ENCODE assay signal across 13 cellular contexts in genomic region chr1:207312604-207312920, GRCh38.
"Had no signal": no experiment of that assay in that cellular context is flagged by ENCODE, and none has a peak within 500 bp of the region (broad histone marks: within the 10 kb centered on the region; RNA-seq: fewer than 3 reads in every experiment).

No MANE protein-coding gene starts in this region.

- H3K9ac ChIP-seq: neural progenitor cell had no signal

- H3K4me2 ChIP-seq: neural progenitor cell had no signal

- DNase-seq: activated CD4-positive, alpha-beta T cell treated with anti-CD3 and anti-CD28 coated beads, Interleukin-2, amount 50 U/mL, for 1 hour; activated naive CD4-positive, alpha-beta T cell; dermis blood vessel endothelial cell; effector memory CD8-positive, alpha-beta T cell; immature natural killer cell; lower lobe of right lung; stimulated activated naive B cell treated with anti-CD40 and anti-IgM and Interleukin-4, amounts not matched to agents 10 μg/mL and 1 μg/mL and 100 μg/mL, for 72 hours; thyroid gland had no signal

- H3K4me3 ChIP-seq: ascending aorta, breast epithelium, lower lobe of right lung, neural progenitor cell, thyroid gland had no signal

- ATAC-seq: effector memory CD8-positive, alpha-beta T cell; lower lobe of right lung; stimulated activated naive B cell treated with anti-CD40 and anti-IgM and Interleukin-4, amounts not matched to agents 10 μg/mL and 1 μg/mL and 100 μg/mL, for 72 hours had no signal

- H3K4me1 ChIP-seq: breast epithelium, neural progenitor cell had no signal

- H3K27ac Mint-ChIP-seq: activated T-helper 1 cell treated with anti-CD3 and anti-CD28 coated beads, Interleukin-12 subunit alpha, Interleukin-12 subunit beta, Interleukin-2, Interleukin-4 antibody, amounts not matched to agents 30 ng/mL and 10 ng/mL and 1 ng/mL, durations not matched to agents 14 hours and 24 hours and 36 hours; effector memory CD8-positive, alpha-beta T cell; immature natural killer cell; neural progenitor cell; stimulated activated naive B cell treated with anti-CD40 and anti-IgM and Interleukin-4, amounts not matched to agents 10 μg/mL and 1 μg/mL and 100 μg/mL, for 72 hours; T-helper 2 cell treated with Interferon-gamma antibody and Interleukin-4, amounts not matched to agents 5 μg/mL and 100 μg/mL, for 36 hours had no signal

- H3K27me3 Mint-ChIP-seq: effector memory CD8-positive, alpha-beta T cell; stimulated activated naive B cell treated with anti-CD40 and anti-IgM and Interleukin-4, amounts not matched to agents 10 μg/mL and 1 μg/mL and 100 μg/mL, for 72 hours had no signal

- H3K4me3 Mint-ChIP-seq: activated T-helper 1 cell treated with anti-CD3 and anti-CD28 coated beads, Interleukin-12 subunit alpha, Interleukin-12 subunit beta, Interleukin-2, Interleukin-4 antibody, amounts not matched to agents 30 ng/mL and 10 ng/mL and 1 ng/mL, durations not matched to agents 14 hours and 24 hours and 36 hours; effector memory CD8-positive, alpha-beta T cell; immature natural killer cell; neural progenitor cell; stimulated activated naive B cell treated with anti-CD40 and anti-IgM and Interleukin-4, amounts not matched to agents 10 μg/mL and 1 μg/mL and 100 μg/mL, for 72 hours; T-helper 2 cell treated with Interferon-gamma antibody and Interleukin-4, amounts not matched to agents 5 μg/mL and 100 μg/mL, for 36 hours had no signal

- H3K36me3 ChIP-seq: ascending aorta, breast epithelium, lower lobe of right lung, neural progenitor cell, thyroid gland had no signal

- H3K27ac ChIP-seq: ascending aorta, breast epithelium, lower lobe of right lung, neural progenitor cell, thyroid gland had no signal

- H3K4me1 Mint-ChIP-seq: neural progenitor cell had no signal

- H3K27me3 ChIP-seq: ascending aorta, breast epithelium, neural progenitor cell, thyroid gland had no signal

- H3K9me3 Mint-ChIP-seq: activated T-helper 1 cell treated with anti-CD3 and anti-CD28 coated beads, Interleukin-12 subunit alpha, Interleukin-12 subunit beta, Interleukin-2, Interleukin-4 antibody, amounts not matched to agents 30 ng/mL and 10 ng/mL and 1 ng/mL, durations not matched to agents 14 hours and 24 hours and 36 hours; effector memory CD8-positive, alpha-beta T cell; immature natural killer cell; neural progenitor cell; stimulated activated naive B cell treated with anti-CD40 and anti-IgM and Interleukin-4, amounts not matched to agents 10 μg/mL and 1 μg/mL and 100 μg/mL, for 72 hours; T-helper 2 cell treated with Interferon-gamma antibody and Interleukin-4, amounts not matched to agents 5 μg/mL and 100 μg/mL, for 36 hours had no signal

- H3K36me3 Mint-ChIP-seq: immature natural killer cell; neural progenitor cell; stimulated activated naive B cell treated with anti-CD40 and anti-IgM and Interleukin-4, amounts not matched to agents 10 μg/mL and 1 μg/mL and 100 μg/mL, for 72 hours had no signal
